Comparison of ENCODE assay signal across 9 cellular contexts in genomic region chr20:58894652-58895051, GRCh38. TPM values are rescaled to one million over a fixed set of nuclear protein-coding genes. Genes with fewer than 3 reads are reported as not detected.
DNase-seq lines count a peak whose midpoint lies in the region; ATAC-seq and TF ChIP-seq lines count a peak whose summit lies in the region.
"Had no signal": no experiment of that assay in that cellular context is flagged by ENCODE, and none has a peak within 500 bp of the region (broad histone marks: within the 10 kb centered on the region; RNA-seq: fewer than 3 reads in every experiment).

No MANE protein-coding gene starts in this region.

- H3K4me3 Mint-ChIP-seq in CD8-positive, alpha-beta memory T cell, result peak overlapping the region; percentile 61 to 96 (median 83)
- H3K4me3 Mint-ChIP-seq in dendritic cell treated with granulocyte-macrophage colony-stimulating factor and Interleukin-4, amounts not matched to agents 40 ng/mL and 50 ng/mL, for 4 days, result no peak overlapping the region

- H3K4me1 Mint-ChIP-seq in CD8-positive, alpha-beta memory T cell, result peaks cover 65 to 71% (median 69%) of the 10 kb centered on the region in 3 donors
- H3K4me1 Mint-ChIP-seq in dendritic cell treated with granulocyte-macrophage colony-stimulating factor and Interleukin-4, amounts not matched to agents 40 ng/mL and 50 ng/mL, for 4 days (ENCODE audit: low read depth), result peaks cover 64% of the 10 kb centered on the region

- peak overlapping the region; percentile 70 for H3K4me3 ChIP-seq in CD8-positive, alpha-beta memory T cell (ENCODE audit: low read length)
- H3K4me3 ChIP-seq in NB4 (ENCODE audit: low read depth, low read length), result peak overlapping the region; percentile 85
- peak overlapping the region; percentile 2 for H3K4me3 ChIP-seq in neuron (ENCODE audit: low read length)
- H3K4me3 ChIP-seq: skin epidermis had no signal

- no peak overlapping the region for H2AFZ ChIP-seq in neuron (ENCODE audit: low read depth, low read length)

- peaks cover 0 to 5% (median 0%) of the 10 kb centered on the region in 5 donors for H3K9me3 Mint-ChIP-seq in CD8-positive, alpha-beta memory T cell
- no peaks in the 10 kb centered on the region for H3K9me3 Mint-ChIP-seq in dendritic cell treated with granulocyte-macrophage colony-stimulating factor and Interleukin-4, amounts not matched to agents 40 ng/mL and 50 ng/mL, for 4 days

- TF ChIP-seq CTCF in NB4 (IDR thresholded peaks at IDR 0.05; ENCODE audit: low read depth, low read length), result no peak

- H3K36me3 ChIP-seq in CD8-positive, alpha-beta memory T cell (ENCODE audit: insufficient read depth, low read length), result no peaks in the 10 kb centered on the region
- peaks cover 40% of the 10 kb centered on the region for H3K36me3 ChIP-seq in neuron (ENCODE audit: insufficient read depth, low read length)

- DNase-seq in CD8-positive, alpha-beta memory T cell, result no peak
- DNase-seq in NB4 (ENCODE audit: low read depth), result no peak
- DNase-seq in glomerular visceral epithelial cell (ENCODE audit: extremely low spot score), result no peak

- CTCF ChIA-PET in CD8-positive, alpha-beta memory T cell (lab: Charles Lee), result no interaction called here

- intact Hi-C loops in dendritic cell treated with granulocyte-macrophage colony-stimulating factor and Interleukin-4, amounts not matched to agents 40 ng/mL and 50 ng/mL, for 4 days (cut with micrococcal nuclease), result loop anchor here (5.0 kb wide), 3 partner anchors 88 to 138 kb away; partner anchors contain the start of genes ATP5F1E and NELFCD

- H3K9me3 ChIP-seq in CD8-positive, alpha-beta memory T cell (ENCODE audit: low read length), result no peaks in the 10 kb centered on the region
- no peaks in the 10 kb centered on the region for H3K9me3 ChIP-seq in neuron (ENCODE audit: low read length)

- H3K36me3 Mint-ChIP-seq in CD8-positive, alpha-beta memory T cell, result peaks cover 0 to 54% (median 9%) of the 10 kb centered on the region in 3 donors
- peaks cover 64% of the 10 kb centered on the region for H3K36me3 Mint-ChIP-seq in dendritic cell treated with granulocyte-macrophage colony-stimulating factor and Interleukin-4, amounts not matched to agents 40 ng/mL and 50 ng/mL, for 4 days (ENCODE audit: low read depth)

- no peak for ATAC-seq in GM18909 (IDR thresholded peaks at IDR 0.05; ENCODE audit: poor library complexity, unreplicated experiment)
- ATAC-seq in GM18511 (IDR thresholded peaks at IDR 0.05; ENCODE audit: unreplicated experiment), result no peak
- ATAC-seq in GM19023 (IDR thresholded peaks at IDR 0.05; ENCODE audit: unreplicated experiment), result no peak

- POLR2A ChIA-PET in CD8-positive, alpha-beta memory T cell (lab: Charles Lee), result no interaction called here

- H3K27me3 Mint-ChIP-seq in CD8-positive, alpha-beta memory T cell, result peaks cover 0 to 5% of the 10 kb centered on the region in 2 donors
- peaks cover 2% of the 10 kb centered on the region for H3K27me3 Mint-ChIP-seq in dendritic cell treated with granulocyte-macrophage colony-stimulating factor and Interleukin-4, amounts not matched to agents 40 ng/mL and 50 ng/mL, for 4 days

- H3K4me1 ChIP-seq in CD8-positive, alpha-beta memory T cell (ENCODE audit: insufficient read depth, low read length), result peaks cover 30% of the 10 kb centered on the region
- peaks cover 40% of the 10 kb centered on the region for H3K4me1 ChIP-seq in neuron (ENCODE audit: insufficient read depth, low read length)

- TF ChIP-seq POLR2A in NB4 (IDR thresholded peaks at IDR 0.05; ENCODE audit: extremely low read depth, insufficient read length), result no peak

- H3K27ac ChIP-seq in CD8-positive, alpha-beta memory T cell (ENCODE audit: low read depth, low read length), result no peak overlapping the region

- H3K27ac Mint-ChIP-seq in CD8-positive, alpha-beta memory T cell, result peak overlapping the region; percentile 61 to 93 (median 88)
- peak overlapping the region; percentile 16 for H3K27ac Mint-ChIP-seq in dendritic cell treated with granulocyte-macrophage colony-stimulating factor and Interleukin-4, amounts not matched to agents 40 ng/mL and 50 ng/mL, for 4 days

- no peaks in the 10 kb centered on the region for H3K27me3 ChIP-seq in CD8-positive, alpha-beta memory T cell (ENCODE audit: insufficient read depth, low read length, poor library complexity, severe bottlenecking)
- H3K27me3 ChIP-seq in neuron (ENCODE audit: insufficient read depth, low read length), result no peaks in the 10 kb centered on the region

RNA-seq across cellular contexts. Expression of gene GNAS, which starts 42.1 kb away (rescaled TPM):
- total RNA-seq in CD8-positive, alpha-beta memory T cell, result 100 to 1,000 TPM; 637 to 666 TPM
- 218 TPM for polyA plus RNA-seq in CD8-positive, alpha-beta memory T cell

RNA-seq across cellular contexts. Expression of gene GNAS-AS1, which starts 44.0 kb away (rescaled TPM):
- under 1 TPM; 0.55 to 0.68 TPM for total RNA-seq in CD8-positive, alpha-beta memory T cell
- not detected for polyA plus RNA-seq in CD8-positive, alpha-beta memory T cell

Comparison
In these comparisons a context has a peak if more than half of its experiments do, and no peak if none do; other contexts are left out.
1. H3K4me3 ChIP-seq: peak in every context shown above with its lines; median percentile 85 in NB4; 70 in CD8-positive, alpha-beta memory T cell; 2 in neuron.